ENCODE assay signal across 10 cellular contexts in the genomic region with DNA sequence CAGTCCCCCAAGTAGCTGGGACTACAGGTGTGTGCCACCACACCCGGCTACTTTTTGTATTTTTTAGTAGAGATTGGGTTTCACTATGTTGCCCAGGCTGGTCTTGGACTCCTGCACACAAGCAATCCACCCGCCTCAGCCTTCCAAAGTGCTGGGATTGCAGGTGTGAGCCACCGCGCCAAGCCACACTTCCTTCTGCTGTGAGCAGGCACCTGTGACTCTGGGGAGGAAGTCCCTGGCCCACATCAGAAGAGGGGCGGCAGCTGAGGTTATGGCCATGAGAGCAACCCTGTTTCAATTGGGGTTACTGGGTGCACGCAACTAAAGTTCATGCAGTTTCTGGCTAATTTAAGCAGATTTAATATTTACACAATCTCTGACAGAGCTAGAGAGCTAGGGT.
DNase-seq lines count a peak whose midpoint lies in the region; ATAC-seq lines count a peak whose summit lies in the region.
"Had no signal": no experiment of that assay in that cellular context is flagged by ENCODE, and none has a peak within 500 bp of the region (broad histone marks: within the 10 kb centered on the region; RNA-seq: fewer than 3 reads in every experiment).

No MANE protein-coding gene starts in this region.

- ATAC-seq in HG02678 (IDR thresholded peaks at IDR 0.05; ENCODE audit: unreplicated experiment): peak; percentile 79

- peak; percentile 48 for DNase-seq in activated CD4-positive, CD25-positive, alpha-beta regulatory T cell treated with anti-CD3 and anti-CD28 coated beads, Interleukin-2, amount 50 U/mL, for 72 hours
- peak; percentile 39 for DNase-seq in activated naive CD4-positive, alpha-beta T cell treated with anti-CD3 and anti-CD28 coated beads, Interleukin-2, amount 50 U/mL, for 16 hours
- DNase-seq in stimulated activated CD4-positive, alpha-beta T cell treated with anti-CD3 and anti-CD28 coated beads, Interleukin-4, amount 100 ng/mL, for 24 hours: peak; percentile 35
- DNase-seq in NOMO-1 (lab: John Stamatoyannopoulos, UW; ENCODE audit: unreplicated experiment in 2 of 2) (no peak), NCI-H345 (lab: John Stamatoyannopoulos, UW) (no peak), ecto neural progenitor cell (ENCODE audit: low spot score) (no peak), RKO (ENCODE audit: low spot score) (no peak)
- DNase-seq: endodermal cell, NCI-H226 had no signal

Comparison
In these comparisons a context has a peak if more than half of its experiments do, and no peak if none do; other contexts are left out.
1. DNase-seq: peak in activated CD4-positive, CD25-positive, alpha-beta regulatory T cell treated with anti-CD3 and anti-CD28 coated beads, Interleukin-2, amount 50 U/mL, for 72 hours (single experiment), activated naive CD4-positive, alpha-beta T cell treated with anti-CD3 and anti-CD28 coated beads, Interleukin-2, amount 50 U/mL, for 16 hours (single experiment) and stimulated activated CD4-positive, alpha-beta T cell treated with anti-CD3 and anti-CD28 coated beads, Interleukin-4, amount 100 ng/mL, for 24 hours (single experiment); none in NOMO-1 (0 of 2), NCI-H345 (single experiment), ecto neural progenitor cell (single experiment) and RKO (single experiment).